In the genomic region with DNA sequence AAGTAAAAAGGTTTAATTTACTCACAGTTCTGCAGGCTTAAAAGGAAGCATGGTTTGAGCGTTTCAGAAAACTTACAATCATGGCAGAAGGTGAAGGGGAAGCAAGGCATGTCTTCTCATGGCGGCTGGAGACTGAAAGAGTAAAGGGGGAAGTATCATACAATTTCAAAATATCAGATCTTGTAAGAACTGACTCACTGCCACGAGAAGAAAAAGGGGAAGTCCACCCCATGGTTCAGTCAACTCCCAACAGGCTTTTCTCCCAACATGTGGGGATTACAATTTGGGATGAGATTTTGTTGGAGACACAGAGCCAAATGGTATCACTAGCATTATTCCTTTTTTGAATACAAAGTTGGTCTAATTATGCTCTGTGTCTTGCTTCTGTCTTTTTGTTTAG, we compare ENCODE assay signal across 19 cellular contexts.
DNase-seq lines count a peak whose midpoint lies in the region; ATAC-seq, FAIRE-seq and TF ChIP-seq lines count a peak whose summit lies in the region.
"Had no signal": no experiment of that assay in that cellular context is flagged by ENCODE, and none has a peak within 500 bp of the region (broad histone marks: within the 10 kb centered on the region; RNA-seq: fewer than 3 reads in every experiment).

No MANE protein-coding gene starts in this region.

- H3K27me3 ChIP-seq in GM12878 (replicated peaks in 1 of 2; ENCODE audit: control insufficient read depth in 2 of 2, insufficient read depth in 2 of 2, low read length in 1 of 2) (no peaks in the 10 kb centered on the region), suprapubic skin (no peaks in the 10 kb centered on the region)

- no peak overlapping the region for H3K4me3 ChIP-seq in GM12878
- no peak overlapping the region for H3K4me3 ChIP-seq in suprapubic skin
- H3K4me3 ChIP-seq: GM23248, PC-9 had no signal

- H2AFZ ChIP-seq in GM12878 (ENCODE audit: control insufficient read depth, low read depth, low read length): no peak overlapping the region
- H2AFZ ChIP-seq: PC-9 had no signal

- H3K4me3 Mint-ChIP-seq in CD14-positive monocyte: no peak overlapping the region

- CTCF ChIA-PET in GM12878 (lab: Yijun Ruan, JAX): no interaction called here

- peak; percentile 35 for DNase-seq in CD14-positive monocyte (ENCODE audit: low spot score)
- DNase-seq in MV-4-11 (lab: John Stamatoyannopoulos, UW): peak; percentile 94
- DNase-seq in SIG-M5 (lab: John Stamatoyannopoulos, UW): peak; percentile 38
- no peak for DNase-seq in GM12878 (ENCODE audit: low read depth, low spot score)
- no peak for DNase-seq in suprapubic skin (ENCODE audit: low spot score in 2 of 2)
- DNase-seq in NCI-H526 (lab: John Stamatoyannopoulos, UW): no peak
- no peak for DNase-seq in T-helper 9 cell
- DNase-seq in iPS-NIHi7 (ENCODE audit: extremely low spot score): no peak
- DNase-seq: Caco-2, GM23248, NCI-H1417, NCI-H2029 treated with DMSO at 0.1 percent for 48 hours, NCI-H510A, PC-9, SK-N-SH, T-helper 2 cell had no signal

- TF ChIP-seq RAD21 in GM12878 (IDR thresholded peaks at IDR 0.05; ENCODE audit: insufficient read depth, low read depth, low read length): no peak

- peak overlapping the region in 3 of 7 donors; percentile 27 to 30 (median 28) for H3K27ac Mint-ChIP-seq in CD14-positive monocyte

- no peaks in the 10 kb centered on the region for H4K20me1 ChIP-seq in GM12878 (ENCODE audit: control insufficient read depth, insufficient read depth)

- in situ Hi-C loops in GM12878 (cut with MboI): no loop called here

- WGBS in GM12878 (ENCODE audit: insufficient coverage, insufficient replicate concordance, low lambda C conversion rate, missing lambda C conversion rate): 0% methylated on average over 3 of the region's 3 CpGs
- WGBS in suprapubic skin: 74% methylated on average over 3 of the region's 3 CpGs

- TF ChIP-seq EP300 in GM12878 (IDR thresholded peaks at IDR 0.05; ENCODE audit: borderline replicate concordance in 1 of 2, control insufficient read depth in 1 of 2, low read depth in 2 of 2, low read length in 2 of 2): no peak
- TF ChIP-seq EP300 in suprapubic skin (IDR thresholded peaks at IDR 0.05): no peak

- no TSS peak for BruUV-seq in GM12878 (replicated peaks; lab: Mats Ljungman, UMichigan)

- H3K36me3 Mint-ChIP-seq in CD14-positive monocyte: peaks cover 0 to 3% of the 10 kb centered on the region in 2 donors

- no peak for FAIRE-seq in GM12878 (lab: Jason Lieb, UNC)
- FAIRE-seq: GM18507 had no signal

- ATAC-seq in GM12878: no peak
- ATAC-seq: HCT116 had no signal

- no peaks in the 10 kb centered on the region for H3K79me2 ChIP-seq in GM12878 (ENCODE audit: control insufficient read depth, insufficient read depth, low read length)

- TF ChIP-seq POLR2A in GM12878 (IDR thresholded peaks at IDR 0.05; ENCODE audit: low read depth, low read length) (no peak), suprapubic skin (IDR thresholded peaks at IDR 0.05) (no peak)

- no peak overlapping the region for H3K9ac ChIP-seq in GM12878 (ENCODE audit: control insufficient read depth, insufficient read depth, low read length)
- H3K9ac ChIP-seq: GM23248, SK-N-SH had no signal

- H3K4me1 ChIP-seq in GM12878 (ENCODE audit: control insufficient read depth, insufficient read depth, low read length): no peaks in the 10 kb centered on the region
- no peaks in the 10 kb centered on the region for H3K4me1 ChIP-seq in suprapubic skin
- H3K4me1 ChIP-seq: Caco-2 had no signal

- H3K4me2 ChIP-seq in GM12878 (ENCODE audit: control insufficient read depth, insufficient read depth): no peak overlapping the region
- H3K4me2 ChIP-seq: PC-9, SK-N-SH had no signal

- no peaks in the 10 kb centered on the region for H3K9me3 ChIP-seq in GM12878 (replicated peaks; ENCODE audit: control insufficient read depth, insufficient read depth, low read length)
- peaks cover 7% of the 10 kb centered on the region for H3K9me3 ChIP-seq in suprapubic skin
- H3K9me3 ChIP-seq: Caco-2, SK-N-SH had no signal

- no peak overlapping the region for H3K27ac ChIP-seq in GM12878 (ENCODE audit: control insufficient read depth, insufficient read depth)
- no peak overlapping the region for H3K27ac ChIP-seq in suprapubic skin
- H3K27ac ChIP-seq: C4-2B, GM23248, PC-9 had no signal

- H3K36me3 ChIP-seq in GM12878 (ENCODE audit: control insufficient read depth in 2 of 2, insufficient read depth in 2 of 2, low read length in 1 of 2) (no peaks in the 10 kb centered on the region), suprapubic skin (no peaks in the 10 kb centered on the region)

- TF ChIP-seq CTCF in CD14-positive monocyte (IDR thresholded peaks at IDR 0.05) (no peak), GM12878 (IDR thresholded peaks at IDR 0.05 in 2 of 3, conservative IDR thresholded peaks at IDR 0.05 in 1 of 3; ENCODE audit: control insufficient read depth in 2 of 3, extremely low read depth in 1 of 3, insufficient read depth in 1 of 3, low read depth in 3 of 3, low read length in 3 of 3) (no peak), suprapubic skin (IDR thresholded peaks at IDR 0.05) (no peak)

- intact Hi-C loops in CD14-positive monocyte (cut with micrococcal nuclease): no loop called here
- intact Hi-C loops in GM12878 (cut with micrococcal nuclease; ENCODE audit: unreplicated experiment): no loop called here

- SMC1A ChIA-PET in GM12878 (lab: Charles Lee; ENCODE audit: uncharacterized antibody, unreplicated experiment): no interaction called here

- peaks cover 33 to 53% (median 45%) of the 10 kb centered on the region in 7 donors for H3K9me3 Mint-ChIP-seq in CD14-positive monocyte

- RAD21 ChIA-PET in GM12878 (lab: Charles Lee; ENCODE audit: unreplicated experiment): no interaction called here

- peaks cover 0 to 1% (median 0%) of the 10 kb centered on the region in 3 donors for H3K27me3 Mint-ChIP-seq in CD14-positive monocyte (ENCODE audit: low read depth in 3 of 3)

- POLR2A ChIA-PET in GM12878 (lab: Charles Lee): no interaction called here

- H3K4me1 Mint-ChIP-seq in CD14-positive monocyte: peaks cover 4% of the 10 kb centered on the region

TF ChIP-seq in GM12878, 131 proteins besides CTCF, POLR2A, EP300 and RAD21:
- TF ChIP-seq SPI1 (IDR thresholded peaks at IDR 0.05; ENCODE audit: borderline replicate concordance, insufficient read depth, low read depth, low read length): peak; percentile 54; the same call in 1 of the 2 replicates
- TF ChIP-seq, protein P1, sequence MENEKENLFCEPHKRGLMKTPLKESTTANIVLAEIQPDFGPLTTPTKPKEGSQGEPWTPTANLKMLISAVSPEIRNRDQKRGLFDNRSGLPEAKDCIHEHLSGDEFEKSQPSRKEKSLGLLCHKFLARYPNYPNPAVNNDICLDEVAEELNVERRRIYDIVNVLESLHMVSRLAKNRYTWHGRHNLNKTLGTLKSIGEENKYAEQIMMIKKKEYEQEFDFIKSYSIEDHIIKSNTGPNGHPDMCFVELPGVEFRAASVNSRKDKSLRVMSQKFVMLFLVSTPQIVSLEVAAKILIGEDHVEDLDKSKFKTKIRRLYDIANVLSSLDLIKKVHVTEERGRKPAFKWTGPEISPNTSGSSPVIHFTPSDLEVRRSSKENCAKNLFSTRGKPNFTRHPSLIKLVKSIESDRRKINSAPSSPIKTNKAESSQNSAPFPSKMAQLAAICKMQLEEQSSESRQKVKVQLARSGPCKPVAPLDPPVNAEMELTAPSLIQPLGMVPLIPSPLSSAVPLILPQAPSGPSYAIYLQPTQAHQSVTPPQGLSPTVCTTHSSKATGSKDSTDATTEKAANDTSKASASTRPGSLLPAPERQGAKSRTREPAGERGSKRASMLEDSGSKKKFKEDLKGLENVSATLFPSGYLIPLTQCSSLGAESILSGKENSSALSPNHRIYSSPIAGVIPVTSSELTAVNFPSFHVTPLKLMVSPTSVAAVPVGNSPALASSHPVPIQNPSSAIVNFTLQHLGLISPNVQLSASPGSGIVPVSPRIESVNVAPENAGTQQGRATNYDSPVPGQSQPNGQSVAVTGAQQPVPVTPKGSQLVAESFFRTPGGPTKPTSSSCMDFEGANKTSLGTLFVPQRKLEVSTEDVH (IDR thresholded peaks at IDR 0.05; ENCODE audit: low read depth, partially characterized antibody): no peak
TF ChIP-seq in GM12878: peak in this region for 1.

Comparison
In these comparisons a context has a peak if more than half of its experiments do, and no peak if none do; other contexts are left out.
1. DNase-seq: peak in CD14-positive monocyte (single experiment), MV-4-11 (single experiment) and SIG-M5 (single experiment); none in GM12878 (single experiment), suprapubic skin (0 of 2), NCI-H526 (0 of 2), T-helper 9 cell (single experiment) and iPS-NIHi7 (single experiment).